In the genomic region with DNA sequence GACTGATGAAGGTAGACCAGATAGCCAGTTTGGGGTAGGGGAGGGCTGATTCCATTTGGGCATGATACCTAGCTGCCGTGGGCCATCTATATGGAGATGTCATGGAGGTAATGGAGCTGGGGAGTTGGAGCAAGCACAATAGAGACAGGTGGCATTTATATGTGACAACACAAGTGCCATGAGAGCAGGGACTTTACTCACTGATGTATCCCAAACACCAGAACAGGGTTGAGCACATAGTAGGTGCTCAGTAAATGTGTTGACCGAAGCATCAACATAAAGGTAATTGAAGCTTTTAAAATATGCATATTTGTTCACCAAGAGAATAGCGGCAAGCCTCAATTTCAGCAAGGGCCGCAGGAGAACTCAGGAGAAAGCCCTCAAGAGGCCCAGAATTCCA, we compare ENCODE assay signal across 34 cellular contexts. TPM values are rescaled to one million over a fixed set of nuclear protein-coding genes. Genes with fewer than 3 reads are reported as not detected.
"Had no signal": no experiment of that assay in that cellular context is flagged by ENCODE, and none has a peak within 500 bp of the region (broad histone marks: within the 10 kb centered on the region; RNA-seq: fewer than 3 reads in every experiment).

No MANE protein-coding gene starts in this region.

- ATAC-seq: activated CD4-positive, alpha-beta T cell treated with anti-CD3 and anti-CD28 coated beads for 36 hours; activated naive CD8-positive, alpha-beta T cell treated with anti-CD3 and anti-CD28 coated beads, Interleukin-2, amount 50 U/mL, for 24 hours; PC-3; Right ventricle myocardium inferior; SK-N-SH treated with all-trans-retinoic acid at 6 μM for 48 hours; T-cell had no signal

- H3K27ac Mint-ChIP-seq: activated CD4-positive, alpha-beta memory T cell treated with anti-CD3 and anti-CD28 coated beads for 36 hours; activated CD4-positive, alpha-beta T cell treated with anti-CD3 and anti-CD28 coated beads for 36 hours; activated CD4-positive, alpha-beta T cell treated with anti-CD3 and anti-CD28 coated beads, Interleukin-2, amount 10 ng/mL, durations not matched to agents 7 days and 5 days; activated naive CD4-positive, alpha-beta T cell treated with anti-CD3 and anti-CD28 coated beads, Interleukin-2, amount 10 ng/mL, durations not matched to agents 7 days and 5 days; activated naive CD8-positive, alpha-beta T cell; activated naive CD8-positive, alpha-beta T cell treated with anti-CD3 and anti-CD28 coated beads, Interleukin-2, amount 50 U/mL, for 24 hours; brain; T-cell had no signal

- H3K27me3 Mint-ChIP-seq: activated naive CD8-positive, alpha-beta T cell had no signal

- H3K4me3 Mint-ChIP-seq: activated CD4-positive, alpha-beta memory T cell treated with anti-CD3 and anti-CD28 coated beads for 36 hours; activated CD4-positive, alpha-beta T cell treated with anti-CD3 and anti-CD28 coated beads for 36 hours; activated CD4-positive, alpha-beta T cell treated with anti-CD3 and anti-CD28 coated beads, Interleukin-2, amount 10 ng/mL, durations not matched to agents 7 days and 5 days; activated naive CD4-positive, alpha-beta T cell treated with anti-CD3 and anti-CD28 coated beads, Interleukin-2, amount 10 ng/mL, durations not matched to agents 7 days and 5 days; activated naive CD8-positive, alpha-beta T cell; activated naive CD8-positive, alpha-beta T cell treated with anti-CD3 and anti-CD28 coated beads, Interleukin-2, amount 50 U/mL, for 24 hours; brain; T-cell had no signal

- H3K4me1 Mint-ChIP-seq: activated CD4-positive, alpha-beta T cell treated with anti-CD3 and anti-CD28 coated beads, Interleukin-2, amount 10 ng/mL, durations not matched to agents 7 days and 5 days; activated naive CD4-positive, alpha-beta T cell treated with anti-CD3 and anti-CD28 coated beads, Interleukin-2, amount 10 ng/mL, durations not matched to agents 7 days and 5 days had no signal

- H3K27ac ChIP-seq: RWPE1, WERI-Rb-1 had no signal

- FAIRE-seq: bronchial epithelial cell, RCC 7860 had no signal

- H3K9me3 Mint-ChIP-seq: activated CD4-positive, alpha-beta memory T cell treated with anti-CD3 and anti-CD28 coated beads for 36 hours; activated CD4-positive, alpha-beta T cell treated with anti-CD3 and anti-CD28 coated beads, Interleukin-2, amount 10 ng/mL, durations not matched to agents 7 days and 5 days; activated naive CD4-positive, alpha-beta T cell treated with anti-CD3 and anti-CD28 coated beads, Interleukin-2, amount 10 ng/mL, durations not matched to agents 7 days and 5 days; activated naive CD8-positive, alpha-beta T cell treated with anti-CD3 and anti-CD28 coated beads, Interleukin-2, amount 50 U/mL, for 24 hours; brain; T-cell had no signal

- H3K36me3 Mint-ChIP-seq: activated naive CD8-positive, alpha-beta T cell; brain; T-cell had no signal

- DNase-seq: activated CD4-positive, alpha-beta memory T cell treated with anti-CD3 and anti-CD28 coated beads for 36 hours; activated CD4-positive, alpha-beta T cell treated with anti-CD3 and anti-CD28 coated beads for 36 hours; activated CD4-positive, alpha-beta T cell treated with anti-CD3 and anti-CD28 coated beads, Interleukin-2, amount 10 ng/mL, durations not matched to agents 7 days and 5 days; activated CD8-positive, alpha-beta memory T cell treated with anti-CD3 and anti-CD28 coated beads, Interleukin-2, amount 50 U/mL, for 4 hours; activated effector memory CD4-positive, alpha-beta T cell treated with Interleukin-2 at 50 U/mL for 16 hours; activated naive CD4-positive, alpha-beta T cell treated with anti-CD3 and anti-CD28 coated beads, Interleukin-2, amount 10 ng/mL, durations not matched to agents 7 days and 5 days; activated naive CD8-positive, alpha-beta T cell treated with anti-CD3 and anti-CD28 coated beads, Interleukin-2, amount 50 U/mL, for 24 hours; activated T-cell treated with anti-CD3 and anti-CD28 coated beads, Interleukin-2, amount 50 U/mL, for 48 hours; anterior cingulate cortex; caudate nucleus; cerebellar nuclear complex; NCI-H1048; NCI-H1105 treated with DMSO at 0.1 percent for 48 hours; NCI-H1436; NCI-H1694; NCI-H2029; NCI-H345; NCI-H524 treated with DMSO at 0.1 percent for 48 hours; PC-3; SIG-M5; T-cell; T-helper 2 cell; T-helper 9 cell; WERI-Rb-1 had no signal

RNA-seq across cellular contexts. Expression of gene SLC30A3, which starts 15.0 kb away (rescaled TPM):
- total RNA-seq: bronchial epithelial cell, MCF 10A had no signal

RNA-seq across cellular contexts. Expression of gene DNAJC5G, which starts 27.3 kb away (rescaled TPM):
- total RNA-seq: activated CD4-positive, alpha-beta T cell treated with anti-CD3 and anti-CD28 coated beads for 36 hours; activated CD4-positive, alpha-beta T cell treated with anti-CD3 and anti-CD28 coated beads, Interleukin-2, amount 10 ng/mL, durations not matched to agents 7 days and 5 days; bronchial epithelial cell; MCF 10A; NCI-H460; PC-3; SK-MEL-5; T-cell had no signal

RNA-seq across cellular contexts. Expression of gene TRIM54, which starts 34.3 kb away (rescaled TPM):
- total RNA-seq: activated CD4-positive, alpha-beta memory T cell treated with anti-CD3 and anti-CD28 coated beads for 36 hours; activated CD4-positive, alpha-beta T cell treated with anti-CD3 and anti-CD28 coated beads, Interleukin-2, amount 10 ng/mL, durations not matched to agents 7 days and 5 days; bronchial epithelial cell; MCF 10A; SK-MEL-5; T-cell had no signal
